In genomic region chrX:129781134-129782014, GRCh38 we compare ENCODE assay signal across 7 cellular contexts. TPM values are rescaled to one million over a fixed set of nuclear protein-coding genes. Genes with fewer than 3 reads are reported as not detected.
DNase-seq lines count a peak whose midpoint lies in the region; ATAC-seq lines count a peak whose summit lies in the region.

No MANE protein-coding gene starts in this region.

- H3K4me3 ChIP-seq in effector memory CD4-positive, alpha-beta T cell (ENCODE audit: insufficient read depth, low read depth, low read length, poor library complexity, severe bottlenecking), result peak overlapping the region; percentile 63

- H3K27ac ChIP-seq in effector memory CD4-positive, alpha-beta T cell (ENCODE audit: insufficient read depth, low read length, poor library complexity, severe bottlenecking), result peak overlapping the region; percentile 80

- peak; percentile 61 for DNase-seq in activated CD4-positive, alpha-beta T cell treated with anti-CD3 and anti-CD28 coated beads for 1 hour
- DNase-seq in effector memory CD4-positive, alpha-beta T cell, result peak; percentile 67 to 78 (median 68)
- peak in 2 of 3 donors; percentile 50 to 60 for DNase-seq in stimulated activated CD4-positive, alpha-beta T cell treated with anti-CD3 and anti-CD28 coated beads, TNF-alpha, amount 100 ng/mL, for 1 hour (ENCODE audit: low read depth in 3 of 3, low spot score in 1 of 3)
- DNase-seq in NCI-H2107 (lab: John Stamatoyannopoulos, UW) (no peak), G401 (ENCODE audit: low spot score) (no peak)

- no peaks in the 10 kb centered on the region for H3K9me3 ChIP-seq in effector memory CD4-positive, alpha-beta T cell (ENCODE audit: control insufficient read depth, low read length)

- H3K4me1 ChIP-seq in effector memory CD4-positive, alpha-beta T cell (ENCODE audit: control insufficient read depth, insufficient read depth, low read length, poor library complexity, severe bottlenecking), result peaks cover 62% of the 10 kb centered on the region

- in situ Hi-C loops in G401 (cut with HindIII; ENCODE audit: low sequenced_read_pairs), result no loop called here

- no peaks in the 10 kb centered on the region for H3K27me3 ChIP-seq in effector memory CD4-positive, alpha-beta T cell (replicated peaks; ENCODE audit: control insufficient read depth, insufficient read depth, low read length, poor library complexity, severe bottlenecking)

- peak; percentile 57 for ATAC-seq in GM19438 (IDR thresholded peaks at IDR 0.05; ENCODE audit: low read depth, unreplicated experiment)
- peak; percentile 70 for ATAC-seq in HG03457 (IDR thresholded peaks at IDR 0.05; ENCODE audit: unreplicated experiment)

- peaks cover 9% of the 10 kb centered on the region for H3K36me3 ChIP-seq in effector memory CD4-positive, alpha-beta T cell (ENCODE audit: control insufficient read depth, insufficient read depth, low read length)

RNA-seq across cellular contexts. Expression of gene SASH3, which starts 1.6 kb away (rescaled TPM):
- not detected in 2 replicates for total RNA-seq in G401 (2014; rRNA removed; shearing (Covaris generic))

RNA-seq across cellular contexts. Expression of gene XPNPEP2, which starts 42.6 kb away (rescaled TPM):
- total RNA-seq in G401 (2014; rRNA removed; shearing (Covaris generic)), result not detected in 2 replicates

Comparison
In these comparisons a context has a peak if more than half of its experiments do, and no peak if none do; other contexts are left out.
1. DNase-seq: peak in activated CD4-positive, alpha-beta T cell treated with anti-CD3 and anti-CD28 coated beads for 1 hour (single experiment), effector memory CD4-positive, alpha-beta T cell (3 of 3) and stimulated activated CD4-positive, alpha-beta T cell treated with anti-CD3 and anti-CD28 coated beads, TNF-alpha, amount 100 ng/mL, for 1 hour (2 of 3); none in NCI-H2107 (single experiment) and G401 (single experiment).